ENCODE assay signal across 17 cellular contexts in the genomic region with DNA sequence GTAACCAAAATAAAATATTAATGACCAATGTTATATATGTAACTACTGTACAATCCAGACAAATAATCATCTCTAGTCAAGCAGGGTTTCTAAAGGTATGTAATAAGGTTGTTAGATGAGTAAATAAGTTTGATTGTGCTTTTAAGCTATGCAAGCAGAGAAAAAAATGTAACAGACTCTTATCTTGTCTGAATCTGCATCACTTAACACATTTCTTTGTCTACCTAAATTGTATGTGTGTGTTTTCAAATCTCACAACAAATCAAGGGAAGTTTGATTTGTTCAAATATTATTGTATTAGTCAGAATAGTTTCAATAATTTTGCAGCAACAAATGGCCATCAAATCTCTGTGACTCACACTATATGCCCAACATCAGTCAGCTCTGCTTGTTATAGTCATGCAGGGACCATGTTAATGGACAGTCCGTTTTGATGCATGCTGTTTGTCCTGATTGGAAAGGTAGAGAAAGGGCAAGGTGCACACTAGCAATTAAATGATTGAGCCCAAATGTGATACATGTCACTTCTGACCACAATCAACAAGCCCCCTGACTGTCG.
DNase-seq lines count a peak whose midpoint lies in the region; ATAC-seq and TF ChIP-seq lines count a peak whose summit lies in the region.
"Had no signal": no experiment of that assay in that cellular context is flagged by ENCODE, and none has a peak within 500 bp of the region (broad histone marks: within the 10 kb centered on the region; RNA-seq: fewer than 3 reads in every experiment).

No MANE protein-coding gene starts in this region.

- H3F3A ChIP-seq in PC-3 (ENCODE audit: low read length, unreplicated experiment): no peaks in the 10 kb centered on the region

- H3K4me1 ChIP-seq in PC-3 (ENCODE audit: insufficient read depth, low read length): peaks cover 8% of the 10 kb centered on the region
- H3K4me1 ChIP-seq in Peyer's patch: no peaks in the 10 kb centered on the region
- H3K4me1 ChIP-seq: BLaER1 treated with 17β-estradiol and CSF1 and Interleukin-3, amounts not matched to agents 10 nM and 100 nM had no signal

- BruUV-seq in PC-3 (replicated peaks; lab: Mats Ljungman, UMichigan): no TSS peak

- H3K27ac ChIP-seq in PC-3 (ENCODE audit: low read length) (no peak overlapping the region), Peyer's patch (no peak overlapping the region)
- H3K27ac ChIP-seq: BLaER1 treated with 17β-estradiol and CSF1 and Interleukin-3, amounts not matched to agents 10 nM and 100 nM had no signal

- no peaks in the 10 kb centered on the region for H3K9me3 ChIP-seq in PC-3 (ENCODE audit: low read length)
- no peaks in the 10 kb centered on the region for H3K9me3 ChIP-seq in Peyer's patch
- H3K9me3 ChIP-seq: BLaER1 treated with 17β-estradiol and CSF1 and Interleukin-3, amounts not matched to agents 10 nM and 100 nM had no signal

- no peak for DNase-seq in activated naive CD8-positive, alpha-beta T cell treated with anti-CD3 and anti-CD28 coated beads, Interleukin-2, amount 50 U/mL, for 24 hours
- no peak for DNase-seq in activated naive CD8-positive, alpha-beta T cell treated with anti-CD3 and anti-CD28 coated beads for 36 hours
- DNase-seq in PC-3 (peak; percentile 61), epithelial cell of esophagus (ENCODE audit: low read depth) (peak; percentile 1), Peyer's patch (no peak)
- DNase-seq: CD8-positive, alpha-beta memory T cell; COR-L47; DMS 273 treated with DMSO at 0.1 percent for 48 hours; DMS53; DND-41; EL; H9 had no signal

- POLR2A ChIA-PET in PC-3 (lab: Charles Lee; ENCODE audit: unreplicated experiment): interaction anchor here (0.7 kb wide), 1 partner anchor 1031 kb away, joined by 4 read pairs; no protein-coding TSS in a partner anchor

- no peak overlapping the region for H3K9ac ChIP-seq in PC-3 (ENCODE audit: low read length)
- H3K9ac ChIP-seq: BLaER1 treated with 17β-estradiol and CSF1 and Interleukin-3, amounts not matched to agents 10 nM and 100 nM had no signal

- H4K20me1 ChIP-seq in PC-3 (ENCODE audit: low read length): no peaks in the 10 kb centered on the region
- H4K20me1 ChIP-seq: BLaER1 treated with 17β-estradiol and CSF1 and Interleukin-3, amounts not matched to agents 10 nM and 100 nM had no signal

- no peak overlapping the region for H2AFZ ChIP-seq in PC-3 (ENCODE audit: low read length)

- TF ChIP-seq CTCF in PC-3 (conservative IDR thresholded peaks at IDR 0.05; ENCODE audit: low read depth, low read length): no peak
- TF ChIP-seq CTCF in epithelial cell of esophagus (IDR thresholded peaks at IDR 0.05; ENCODE audit: insufficient read depth, low read depth, low read length, missing control alignments): no peak
- no peak for TF ChIP-seq CTCF in Peyer's patch (IDR thresholded peaks at IDR 0.05)

- H3K4me3 ChIP-seq in PC-3 (ENCODE audit: low read length): no peak overlapping the region
- H3K4me3 ChIP-seq in epithelial cell of esophagus (ENCODE audit: low read length): no peak overlapping the region
- no peak overlapping the region for H3K4me3 ChIP-seq in Peyer's patch
- H3K4me3 ChIP-seq: BLaER1 treated with 17β-estradiol and CSF1 and Interleukin-3, amounts not matched to agents 10 nM and 100 nM; GM12878 had no signal

- H3K4me1 Mint-ChIP-seq in activated naive CD8-positive, alpha-beta T cell treated with anti-CD3 and anti-CD28 coated beads, Interleukin-2, amount 50 U/mL, for 24 hours: peaks cover 52% of the 10 kb centered on the region
- H3K4me1 Mint-ChIP-seq in activated naive CD8-positive, alpha-beta T cell treated with anti-CD3 and anti-CD28 coated beads for 36 hours: peaks cover 58% of the 10 kb centered on the region
- H3K4me1 Mint-ChIP-seq: B cell had no signal

- intact Hi-C loops in PC-3 (cut with micrococcal nuclease): no loop called here

- H3K4me2 ChIP-seq in PC-3 (ENCODE audit: low read length): no peak overlapping the region
- H3K4me2 ChIP-seq: BLaER1 treated with 17β-estradiol and CSF1 and Interleukin-3, amounts not matched to agents 10 nM and 100 nM had no signal

- CTCF ChIA-PET in PC-3 (lab: Charles Lee): no interaction called here

- no peaks in the 10 kb centered on the region for H3K36me3 Mint-ChIP-seq in activated naive CD8-positive, alpha-beta T cell treated with anti-CD3 and anti-CD28 coated beads, Interleukin-2, amount 50 U/mL, for 24 hours (ENCODE audit: low read depth)
- H3K36me3 Mint-ChIP-seq in activated naive CD8-positive, alpha-beta T cell treated with anti-CD3 and anti-CD28 coated beads for 36 hours: no peaks in the 10 kb centered on the region
- H3K36me3 Mint-ChIP-seq: CD8-positive, alpha-beta memory T cell had no signal

- H3K27me3 ChIP-seq in PC-3 (ENCODE audit: low read length) (no peaks in the 10 kb centered on the region), Peyer's patch (no peaks in the 10 kb centered on the region)
- H3K27me3 ChIP-seq: BLaER1 treated with 17β-estradiol and CSF1 and Interleukin-3, amounts not matched to agents 10 nM and 100 nM had no signal

- H3K27me3 Mint-ChIP-seq in activated naive CD8-positive, alpha-beta T cell treated with anti-CD3 and anti-CD28 coated beads, Interleukin-2, amount 50 U/mL, for 24 hours: peaks cover 1% of the 10 kb centered on the region
- H3K27me3 Mint-ChIP-seq in activated naive CD8-positive, alpha-beta T cell treated with anti-CD3 and anti-CD28 coated beads for 36 hours: no peaks in the 10 kb centered on the region

- ATAC-seq in activated naive CD8-positive, alpha-beta T cell treated with anti-CD3 and anti-CD28 coated beads, Interleukin-2, amount 50 U/mL, for 24 hours: peak; percentile 25
- ATAC-seq in PC-3: peak; percentile 93
- no peak for ATAC-seq in HG02588 (IDR thresholded peaks at IDR 0.05; ENCODE audit: unreplicated experiment)
- no peak for ATAC-seq in GM21723 (IDR thresholded peaks at IDR 0.05; ENCODE audit: unreplicated experiment)
- ATAC-seq: GM12878 had no signal

- no peak overlapping the region for H3K27ac Mint-ChIP-seq in activated naive CD8-positive, alpha-beta T cell treated with anti-CD3 and anti-CD28 coated beads, Interleukin-2, amount 50 U/mL, for 24 hours
- no peak overlapping the region for H3K27ac Mint-ChIP-seq in activated naive CD8-positive, alpha-beta T cell treated with anti-CD3 and anti-CD28 coated beads for 36 hours
- H3K27ac Mint-ChIP-seq: B cell; CD8-positive, alpha-beta memory T cell had no signal

- 0 out of 2 replicates have a peak, but pooled peaks cover 3% of the 10 kb centered on the region for H3K9me2 ChIP-seq in PC-3 (replicated peaks; ENCODE audit: low read length)

- no peaks in the 10 kb centered on the region for H3K79me2 ChIP-seq in PC-3 (ENCODE audit: low read length)

- H3K9me3 Mint-ChIP-seq in activated naive CD8-positive, alpha-beta T cell treated with anti-CD3 and anti-CD28 coated beads, Interleukin-2, amount 50 U/mL, for 24 hours: no peaks in the 10 kb centered on the region
- peaks cover 2% of the 10 kb centered on the region for H3K9me3 Mint-ChIP-seq in activated naive CD8-positive, alpha-beta T cell treated with anti-CD3 and anti-CD28 coated beads for 36 hours
- H3K9me3 Mint-ChIP-seq: CD8-positive, alpha-beta memory T cell; H9 had no signal

- H3K4me3 Mint-ChIP-seq in activated naive CD8-positive, alpha-beta T cell treated with anti-CD3 and anti-CD28 coated beads, Interleukin-2, amount 50 U/mL, for 24 hours: no peak overlapping the region
- no peak overlapping the region for H3K4me3 Mint-ChIP-seq in activated naive CD8-positive, alpha-beta T cell treated with anti-CD3 and anti-CD28 coated beads for 36 hours
- H3K4me3 Mint-ChIP-seq: B cell; CD8-positive, alpha-beta memory T cell; H9 had no signal

- TF ChIP-seq POLR2A in Peyer's patch (IDR thresholded peaks at IDR 0.05): no peak

- no peaks in the 10 kb centered on the region for H3K36me3 ChIP-seq in PC-3 (ENCODE audit: low read depth, low read length)
- no peaks in the 10 kb centered on the region for H3K36me3 ChIP-seq in Peyer's patch
- H3K36me3 ChIP-seq: BLaER1 treated with 17β-estradiol and CSF1 and Interleukin-3, amounts not matched to agents 10 nM and 100 nM had no signal

Comparison
In these comparisons a context has a peak if more than half of its experiments do, and no peak if none do; other contexts are left out.
1. ATAC-seq: peak in activated naive CD8-positive, alpha-beta T cell treated with anti-CD3 and anti-CD28 coated beads, Interleukin-2, amount 50 U/mL, for 24 hours (single experiment) and PC-3 (single experiment); none in HG02588 (single experiment) and GM21723 (single experiment).
2. DNase-seq: peak in PC-3 (single experiment) and epithelial cell of esophagus (single experiment); none in activated naive CD8-positive, alpha-beta T cell treated with anti-CD3 and anti-CD28 coated beads, Interleukin-2, amount 50 U/mL, for 24 hours (single experiment), activated naive CD8-positive, alpha-beta T cell treated with anti-CD3 and anti-CD28 coated beads for 36 hours (single experiment) and Peyer's patch (0 of 3).